ENCODE assay signal across 8 cellular contexts in the genomic region with DNA sequence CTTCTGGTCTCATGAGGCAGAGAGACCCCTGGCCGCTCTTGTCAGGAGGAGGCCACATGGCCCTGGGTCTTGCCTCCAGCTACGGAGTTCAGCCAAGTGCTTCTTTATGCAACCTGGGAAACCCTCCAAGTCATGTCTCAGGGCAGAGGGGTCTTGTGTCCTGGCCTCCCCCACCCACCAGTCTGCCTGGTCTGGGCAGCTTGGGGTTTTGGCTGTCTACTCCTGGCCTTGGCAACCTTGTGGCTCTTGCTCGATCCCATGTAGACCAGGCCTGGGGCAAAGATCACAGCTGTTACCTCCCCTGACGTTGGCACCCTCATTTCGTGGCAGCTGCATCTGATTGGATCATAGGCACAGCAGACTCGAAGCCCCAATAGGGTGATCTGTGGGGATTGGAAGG. TPM values are rescaled to one million over a fixed set of nuclear protein-coding genes. Genes with fewer than 3 reads are reported as not detected.
DNase-seq lines count a peak whose midpoint lies in the region; ATAC-seq and TF ChIP-seq lines count a peak whose summit lies in the region.

No MANE protein-coding gene starts in this region.

- no peak overlapping the region for H3K4me3 Mint-ChIP-seq in activated naive CD4-positive, alpha-beta T cell treated with anti-CD3 and anti-CD28 coated beads for 36 hours
- H3K4me3 Mint-ChIP-seq in activated CD4-positive, alpha-beta memory T cell treated with anti-CD3 and anti-CD28 coated beads for 36 hours, result no peak overlapping the region

- H3K27ac Mint-ChIP-seq in activated naive CD4-positive, alpha-beta T cell treated with anti-CD3 and anti-CD28 coated beads for 36 hours, result peak overlapping the region; percentile 100
- H3K27ac Mint-ChIP-seq in activated CD4-positive, alpha-beta memory T cell treated with anti-CD3 and anti-CD28 coated beads for 36 hours, result peak overlapping the region; percentile 99

- CTCF ChIA-PET in activated naive CD4-positive, alpha-beta T cell treated with anti-CD3 and anti-CD28 coated beads for 36 hours (lab: Charles Lee), result interaction anchor here (0.6 to 3.3 kb wide), 5 partner anchors 9 to 142 kb away, joined by 3 to 22 read pairs (median 5); partner anchors contain the start of gene CDKN2AIPNL
- CTCF ChIA-PET in activated CD4-positive, alpha-beta memory T cell treated with anti-CD3 and anti-CD28 coated beads for 36 hours (lab: Charles Lee), result interaction anchor here (1.1 to 3.2 kb wide), 8 partner anchors 9 to 414 kb away, joined by 3 to 33 read pairs (median 4); partner anchors contain the start of genes CDKN2AIPNL and PCBD2

- POLR2A ChIA-PET in activated CD4-positive, alpha-beta memory T cell treated with anti-CD3 and anti-CD28 coated beads for 36 hours (lab: Charles Lee), result interaction anchor here (1.4 to 3.1 kb wide), 4 partner anchors 9 to 182 kb away, joined by 3 to 26 read pairs (median 17); partner anchors contain the start of genes JADE2 and UBE2B

- peaks cover 40% of the 10 kb centered on the region for H3K36me3 Mint-ChIP-seq in activated naive CD4-positive, alpha-beta T cell treated with anti-CD3 and anti-CD28 coated beads for 36 hours (ENCODE audit: low read depth)
- H3K36me3 Mint-ChIP-seq in activated CD4-positive, alpha-beta memory T cell treated with anti-CD3 and anti-CD28 coated beads for 36 hours, result peaks cover 31% of the 10 kb centered on the region

- H3K27me3 ChIP-seq in thyroid gland, result no peaks in the 10 kb centered on the region

- H3K27me3 Mint-ChIP-seq in activated naive CD4-positive, alpha-beta T cell treated with anti-CD3 and anti-CD28 coated beads for 36 hours (ENCODE audit: low read depth), result no peaks in the 10 kb centered on the region
- H3K27me3 Mint-ChIP-seq in activated CD4-positive, alpha-beta memory T cell treated with anti-CD3 and anti-CD28 coated beads for 36 hours, result no peaks in the 10 kb centered on the region

- no peaks in the 10 kb centered on the region for H3K36me3 ChIP-seq in thyroid gland

- H3K4me3 ChIP-seq in thyroid gland (replicated peaks in 1 of 3), result no peak overlapping the region

- no peaks in the 10 kb centered on the region for H3K9me3 Mint-ChIP-seq in activated naive CD4-positive, alpha-beta T cell treated with anti-CD3 and anti-CD28 coated beads for 36 hours
- no peaks in the 10 kb centered on the region for H3K9me3 Mint-ChIP-seq in activated CD4-positive, alpha-beta memory T cell treated with anti-CD3 and anti-CD28 coated beads for 36 hours

- H3K9me3 ChIP-seq in thyroid gland, result no peaks in the 10 kb centered on the region

- H3K4me1 Mint-ChIP-seq in activated naive CD4-positive, alpha-beta T cell treated with anti-CD3 and anti-CD28 coated beads for 36 hours (ENCODE audit: low read depth), result peaks cover 58% of the 10 kb centered on the region
- H3K4me1 Mint-ChIP-seq in activated CD4-positive, alpha-beta memory T cell treated with anti-CD3 and anti-CD28 coated beads for 36 hours (ENCODE audit: low read depth), result peaks cover 62% of the 10 kb centered on the region

- intact Hi-C loops in activated naive CD4-positive, alpha-beta T cell treated with anti-CD3 and anti-CD28 coated beads for 36 hours (cut with micrococcal nuclease), result loop anchor here (2.0 kb wide), 1 partner anchor 13 kb away; no protein-coding TSS in a partner anchor
- intact Hi-C loops in activated CD4-positive, alpha-beta memory T cell treated with anti-CD3 and anti-CD28 coated beads for 36 hours (cut with micrococcal nuclease), result loop anchor here (1.0 to 2.0 kb wide), 3 partner anchors 9 to 183 kb away; partner anchors contain the start of gene UBE2B
- intact Hi-C loops in thyroid gland (cut with DNase I), result no loop called here

- peak overlapping the region; percentile 46 to 97 (median 94) for H3K27ac ChIP-seq in thyroid gland

- 73 to 77% methylated on average over 5 to 6 of the region's 6 CpGs for WGBS in thyroid gland, 2 donors

- no peak for TF ChIP-seq CTCF in thyroid gland (IDR thresholded peaks at IDR 0.05)

- H3K4me1 ChIP-seq in thyroid gland, result peaks cover 56 to 74% of the 10 kb centered on the region in 2 donors

- TF ChIP-seq POLR2A in thyroid gland (IDR thresholded peaks at IDR 0.05), result no peak

- peak; percentile 59 for ATAC-seq in left lobe of liver
- no peak for ATAC-seq in GM21737 (IDR thresholded peaks at IDR 0.05; ENCODE audit: unreplicated experiment)

- no peak for DNase-seq in activated naive CD4-positive, alpha-beta T cell treated with anti-CD3 and anti-CD28 coated beads for 36 hours
- no peak for DNase-seq in activated naive CD4-positive, alpha-beta T cell treated with Interleukin-2 at 50 U/mL for 16 hours
- no peak for DNase-seq in activated CD4-positive, alpha-beta memory T cell treated with anti-CD3 and anti-CD28 coated beads for 36 hours
- DNase-seq in left lobe of liver (ENCODE audit: low spot score), result no peak
- no peak for DNase-seq in thyroid gland
- DNase-seq in hepatic stellate cell (ENCODE audit: low spot score), result no peak
- DNase-seq in stimulated activated CD4-positive, alpha-beta T cell treated with anti-CD3 and anti-CD28 coated beads, Interleukin-4, amount 100 ng/mL, for 4 hours, result no peak

RNA-seq across cellular contexts. Expression of gene JADE2, which starts 28.3 kb away (rescaled TPM):
- 10 to 100 TPM; 78.4 to 86.6 TPM for total RNA-seq in activated naive CD4-positive, alpha-beta T cell treated with anti-CD3 and anti-CD28 coated beads for 36 hours
- 10 to 100 TPM; 79.4 to 81.6 TPM for total RNA-seq in activated CD4-positive, alpha-beta memory T cell treated with anti-CD3 and anti-CD28 coated beads for 36 hours
- 14.2 TPM for total RNA-seq in left lobe of liver
- 100 to 1,000 TPM in 1 of 4 donors, 10 to 100 TPM in 3; 51.7 to 116 (median 76.6) TPM for total RNA-seq in thyroid gland
